ENCODE assay signal across 4 cellular contexts in the genomic region with DNA sequence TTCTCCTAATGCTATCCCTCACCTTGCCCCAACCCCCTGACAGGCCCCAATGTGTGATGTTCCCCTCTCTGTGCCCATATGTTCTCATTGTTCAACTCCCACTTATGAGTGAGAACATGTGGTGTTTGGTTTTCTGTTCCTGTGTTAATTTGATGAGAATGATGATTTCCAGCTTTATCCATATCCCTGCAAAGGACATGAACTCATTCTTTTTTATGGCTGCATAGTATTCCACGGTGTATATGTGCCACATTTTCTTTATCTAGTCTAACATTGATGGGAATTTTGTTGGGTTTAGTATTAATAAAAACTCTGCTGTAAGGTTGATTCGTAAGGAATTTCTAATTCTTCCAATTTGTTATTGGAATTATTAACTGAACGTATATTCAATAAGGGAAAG.
DNase-seq lines count a peak whose midpoint lies in the region; ATAC-seq, FAIRE-seq and TF ChIP-seq lines count a peak whose summit lies in the region.
"Not testable (repeated sequence)": the region's sequence is repeated elsewhere in the genome, so short reads cannot be mapped to it uniquely, and the experiment has no call there.

No MANE protein-coding gene starts in this region.

- H3K27me3 ChIP-seq in K562 (ENCODE audit: control insufficient read depth in 2 of 2, insufficient read depth in 2 of 2, low read length in 2 of 2): not testable (repeated sequence)

- not testable (repeated sequence) for TF ChIP-seq EP300 in K562 (IDR thresholded peaks at IDR 0.05; ENCODE audit: low read length)

- not testable (repeated sequence) for H3K4me2 ChIP-seq in K562 (ENCODE audit: insufficient read depth, low read length)

- H3K4me3 Mint-ChIP-seq in activated T-cell treated with anti-CD3 and anti-CD28 coated beads, Interleukin-2, amount 50 U/mL, for 4 hours: peak overlapping the region; percentile 35
- not testable (repeated sequence) for H3K4me3 Mint-ChIP-seq in neural crest cell

- not testable (repeated sequence) for DNase-seq in activated T-cell treated with anti-CD3 and anti-CD28 coated beads, Interleukin-2, amount 50 U/mL, for 4 hours; K562 (ENCODE audit: extremely low read depth in 1 of 4, low spot score in 3 of 4); neural crest cell (ENCODE audit: low read depth, low spot score)

- not testable (repeated sequence) for H3K4me1 ChIP-seq in HEK293 (ENCODE audit: control insufficient read depth, insufficient read depth, low read length); K562 (replicated peaks in 1 of 2; ENCODE audit: control insufficient read depth in 2 of 2, insufficient read depth in 2 of 2, low read length in 2 of 2)

- H3K9me3 ChIP-seq in HEK293 (ENCODE audit: control insufficient read depth, insufficient read depth, low read depth, low read length); K562 (replicated peaks; ENCODE audit: control insufficient read depth, insufficient read depth, low read depth, low read length): not testable (repeated sequence)

- not testable (repeated sequence) for TF ChIP-seq CTCF in HEK293 (tag by site-specific recombination; IDR thresholded peaks at IDR 0.05); K562 (IDR thresholded peaks at IDR 0.05 in 2 of 3, conservative IDR thresholded peaks at IDR 0.05 in 1 of 3; ENCODE audit: insufficient read depth in 2 of 3, low read depth in 1 of 3, low read length in 3 of 3); neural crest cell (conservative IDR thresholded peaks at IDR 0.05)

- CTCF ChIA-PET in HEK293 (lab: Yijun Ruan, JAX): interaction anchor here (0.5 kb wide), 1 partner anchor 668 kb away, joined by 3 read pairs; no protein-coding TSS in a partner anchor
- CTCF ChIA-PET in K562 (lab: Yijun Ruan, JAX; ENCODE audit: low intra/inter-chr PET ratio): not testable (repeated sequence)

- intact Hi-C loops in K562 (cut with micrococcal nuclease): not testable (repeated sequence)

- ATAC-seq in activated T-cell treated with anti-CD3 and anti-CD28 coated beads, Interleukin-2, amount 50 U/mL, for 4 hours; K562: not testable (repeated sequence)

- peak overlapping the region; percentile 40 for H3K27ac Mint-ChIP-seq in neural crest cell (ENCODE audit: unreplicated experiment)

- POLR2A ChIA-PET in HEK293 (lab: Yijun Ruan, JAX): not testable (repeated sequence)
- POLR2A ChIA-PET in K562 (lab: Yijun Ruan, JAX): interaction anchor here (1.5 kb wide), 1 partner anchor 61 kb away, joined by 6 read pairs; no protein-coding TSS in a partner anchor

- H3K4me3 ChIP-seq in HEK293 (ENCODE audit: low read depth, low read length); K562: not testable (repeated sequence)

- H3K4me1 Mint-ChIP-seq in activated T-cell treated with anti-CD3 and anti-CD28 coated beads, Interleukin-2, amount 50 U/mL, for 4 hours (ENCODE audit: low read depth); neural crest cell: not testable (repeated sequence)

- FAIRE-seq in K562 (lab: Jason Lieb, UNC): not testable (repeated sequence)

- H3K27me3 Mint-ChIP-seq in activated T-cell treated with anti-CD3 and anti-CD28 coated beads, Interleukin-2, amount 50 U/mL, for 4 hours (ENCODE audit: low read depth); neural crest cell (ENCODE audit: low read depth): not testable (repeated sequence)

- H3K36me3 Mint-ChIP-seq in activated T-cell treated with anti-CD3 and anti-CD28 coated beads, Interleukin-2, amount 50 U/mL, for 4 hours (ENCODE audit: insufficient read depth); neural crest cell (ENCODE audit: low read depth): not testable (repeated sequence)

- in situ Hi-C loops in K562 (cut with MboI): not testable (repeated sequence)

- not testable (repeated sequence) for TF ChIP-seq POLR2A in K562 (conservative IDR thresholded peaks at IDR 0.05)

- BruUV-seq in K562 (replicated peaks; lab: Mats Ljungman, UMichigan): not testable (repeated sequence)

- H3K9ac ChIP-seq in K562 (ENCODE audit: insufficient read depth in 1 of 2, low read depth in 2 of 2, low read length in 2 of 2): not testable (repeated sequence)

- not testable (repeated sequence) for H3K27ac ChIP-seq in HEK293 (ENCODE audit: extremely low read depth, low read depth, low read length); K562 (ENCODE audit: extremely low read depth, low read depth, low read length)

- not testable (repeated sequence) for TF ChIP-seq RAD21 in K562 (CRISPR knock-in tag; conservative IDR thresholded peaks at IDR 0.05 in 1 of 2, IDR thresholded peaks at IDR 0.05 in 1 of 2)

- WGBS in K562 (ENCODE audit: insufficient coverage, low coverage, missing lambda C conversion rate): 92% methylated on average over 3 of the region's 3 CpGs

- H3K9me1 ChIP-seq in K562 (ENCODE audit: control insufficient read depth, insufficient read depth, low read length): not testable (repeated sequence)

- peaks cover 16% of the 10 kb centered on the region for H3K9me3 Mint-ChIP-seq in activated T-cell treated with anti-CD3 and anti-CD28 coated beads, Interleukin-2, amount 50 U/mL, for 4 hours
- peaks cover 19% of the 10 kb centered on the region for H3K9me3 Mint-ChIP-seq in neural crest cell

- H3K36me3 ChIP-seq in HEK293 (ENCODE audit: control insufficient read depth in 2 of 2, insufficient read depth in 1 of 2, low read length in 2 of 2): not testable (repeated sequence)
- peaks cover 86% of the 10 kb centered on the region for H3K36me3 ChIP-seq in K562 (ENCODE audit: control insufficient read depth, insufficient read depth, low read length)

- H3K79me2 ChIP-seq in K562 (ENCODE audit: control insufficient read depth, insufficient read depth, low read length): not testable (repeated sequence)

- H4K20me1 ChIP-seq in K562 (replicated peaks; ENCODE audit: control insufficient read depth, insufficient read depth, low read length): not testable (repeated sequence)

- not testable (repeated sequence) for H2AFZ ChIP-seq in K562 (ENCODE audit: low read depth, low read length)

TF ChIP-seq in HEK293, 187 proteins besides CTCF, POLR2A, EP300 and RAD21:
- TF ChIP-seq ZNF146 (tag by site-specific recombination; IDR thresholded peaks at IDR 0.05): peak; percentile 62

TF ChIP-seq in K562, 482 proteins besides CTCF, POLR2A, EP300 and RAD21:
- TF ChIP-seq ZNF146 (CRISPR knock-in tag; IDR thresholded peaks at IDR 0.05; ENCODE audit: unreplicated experiment): peak; percentile 83
